In the genomic region with DNA sequence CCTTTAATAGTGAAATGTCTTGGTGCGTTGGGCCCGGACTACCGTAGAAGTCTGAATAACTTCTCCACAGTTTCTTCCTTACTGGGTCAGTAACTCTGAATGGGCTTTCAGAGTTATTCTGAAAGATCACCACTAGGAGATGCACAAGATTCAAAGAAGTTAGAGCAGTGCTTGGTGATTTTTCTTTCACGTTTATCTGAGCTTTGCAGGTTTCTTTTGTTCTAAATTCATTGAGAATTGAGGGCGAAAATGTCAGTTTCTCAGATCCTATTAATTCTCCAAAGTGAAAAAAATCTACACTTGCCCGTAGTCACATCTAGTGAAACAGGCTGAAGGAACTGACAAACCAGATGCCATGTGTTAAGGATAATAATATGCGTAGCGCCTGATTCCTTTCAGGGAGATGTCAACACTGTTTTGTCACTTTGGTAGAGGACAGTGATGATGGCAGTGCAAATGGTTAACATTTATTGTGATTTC, we compare ENCODE assay signal across 8 cellular contexts.
DNase-seq lines count a peak whose midpoint lies in the region; ATAC-seq, FAIRE-seq and TF ChIP-seq lines count a peak whose summit lies in the region.

No MANE protein-coding gene starts in this region.

- DNase-seq in activated CD4-positive, CD25-positive, alpha-beta regulatory T cell (lab: John Stamatoyannopoulos, UW), result no peak
- DNase-seq in HS-5 (ENCODE audit: low read depth) (peak; percentile 42), NOMO-1 (lab: John Stamatoyannopoulos, UW; ENCODE audit: unreplicated experiment in 2 of 2) (peak; percentile 26 to 87), bronchial epithelial cell (ENCODE audit: low read depth) (peak; percentile 62), kidney tubule cell (ENCODE audit: low spot score) (peak; percentile 68), suprapubic skin (ENCODE audit: low spot score in 2 of 2) (no peak)

- no peak overlapping the region for H3K4me3 ChIP-seq in bronchial epithelial cell (ENCODE audit: low read depth, low read length)
- H3K4me3 ChIP-seq in suprapubic skin, result no peak overlapping the region

- WGBS in suprapubic skin, result 24% methylated on average over 8 of the region's 8 CpGs

- H3K27ac ChIP-seq in suprapubic skin, result no peak overlapping the region

- no peaks in the 10 kb centered on the region for H3K4me1 ChIP-seq in suprapubic skin

- no peak for TF ChIP-seq EP300 in suprapubic skin (IDR thresholded peaks at IDR 0.05)

- ATAC-seq in activated CD4-positive, CD25-positive, alpha-beta regulatory T cell treated with anti-CD3 and anti-CD28 coated beads, Interleukin-2, amount 50 U/mL, for 24 hours, result peak; percentile 44 to 58
- ATAC-seq in HG03571 (IDR thresholded peaks at IDR 0.05; ENCODE audit: unreplicated experiment), result no peak

- no peak for TF ChIP-seq POLR2A in suprapubic skin (IDR thresholded peaks at IDR 0.05)

- H3K27me3 ChIP-seq in bronchial epithelial cell (ENCODE audit: control insufficient read depth, insufficient read depth, low read length), result no peaks in the 10 kb centered on the region
- H3K27me3 ChIP-seq in suprapubic skin, result no peaks in the 10 kb centered on the region

- peak; percentile 78 for TF ChIP-seq CTCF in bronchial epithelial cell (IDR thresholded peaks at IDR 0.05; ENCODE audit: insufficient read depth, low read length, severe bottlenecking)
- TF ChIP-seq CTCF in suprapubic skin (IDR thresholded peaks at IDR 0.05), result peak; percentile 65 to 93

- H3K36me3 ChIP-seq in bronchial epithelial cell (ENCODE audit: control insufficient read depth, insufficient read depth, low read length), result no peaks in the 10 kb centered on the region
- no peaks in the 10 kb centered on the region for H3K36me3 ChIP-seq in suprapubic skin

- H3K9me3 ChIP-seq in suprapubic skin, result no peaks in the 10 kb centered on the region

- FAIRE-seq in bronchial epithelial cell (lab: Jason Lieb, UNC), result no peak

Comparison
In these comparisons a context has a peak if more than half of its experiments do, and no peak if none do; other contexts are left out.
1. DNase-seq: peak in HS-5 (single experiment), NOMO-1 (2 of 2), bronchial epithelial cell (single experiment) and kidney tubule cell (single experiment); none in activated CD4-positive, CD25-positive, alpha-beta regulatory T cell (0 of 4) and suprapubic skin (0 of 2).